22 cellular contexts compared by ENCODE assay signal in the genomic region with DNA sequence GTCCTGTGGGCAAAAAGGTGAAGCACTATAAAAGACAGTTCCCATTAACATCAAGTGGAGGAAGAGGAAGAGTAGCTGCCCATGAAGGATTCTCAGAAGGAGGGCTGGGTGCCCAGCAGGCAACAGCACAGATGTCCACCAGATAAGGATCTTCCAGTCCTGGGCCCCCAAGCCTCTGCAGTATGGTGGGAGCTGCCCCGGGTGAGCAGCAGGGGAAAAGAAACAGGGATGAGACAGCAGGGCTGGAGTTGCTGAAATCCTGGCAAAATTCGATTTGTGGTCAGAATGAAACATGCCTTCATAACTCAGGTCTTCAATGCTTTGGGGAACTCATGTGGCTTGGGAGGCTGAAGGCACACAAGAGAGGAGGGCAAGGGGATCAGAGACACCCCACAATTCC.
DNase-seq lines count a peak whose midpoint lies in the region; ATAC-seq and TF ChIP-seq lines count a peak whose summit lies in the region.
"Had no signal": no experiment of that assay in that cellular context is flagged by ENCODE, and none has a peak within 500 bp of the region (broad histone marks: within the 10 kb centered on the region; RNA-seq: fewer than 3 reads in every experiment).

No MANE protein-coding gene starts in this region.

- H3K27me3 Mint-ChIP-seq in nephron progenitor cell (ENCODE audit: low read depth, poor library complexity) (no peaks in the 10 kb centered on the region), GM23338 (ENCODE audit: insufficient read depth, low read depth, poor library complexity) (peaks cover 10% of the 10 kb centered on the region)
- H3K27me3 Mint-ChIP-seq: activated CD4-positive, alpha-beta memory T cell treated with anti-CD3 and anti-CD28 coated beads, Interleukin-2, amount 10 ng/mL, durations not matched to agents 7 days and 5 days; effector memory CD8-positive, alpha-beta T cell; naive thymus-derived CD8-positive, alpha-beta T cell had no signal

- H3F3A ChIP-seq in GM23248 (ENCODE audit: insufficient read depth) (peaks cover 17% of the 10 kb centered on the region; the same call in 1 of the 2 replicates), GM23338 (replicated peaks; ENCODE audit: low read depth) (no peaks in the 10 kb centered on the region)

- no peaks in the 10 kb centered on the region for H3K36me3 ChIP-seq in GM23248 (ENCODE audit: low read depth)
- H3K36me3 ChIP-seq in ectodermal cell (ENCODE audit: control insufficient read depth, insufficient read depth, low read length): no peaks in the 10 kb centered on the region
- H3K36me3 ChIP-seq in GM23338 (ENCODE audit: insufficient read depth): no peaks in the 10 kb centered on the region
- H3K36me3 ChIP-seq: BLaER1 treated with 17β-estradiol and CSF1 and Interleukin-3, amounts not matched to agents 10 nM and 100 nM; colonic mucosa; esophagus squamous epithelium had no signal

- H3K27me3 ChIP-seq in GM23248 (replicated peaks; ENCODE audit: insufficient read depth): no peaks in the 10 kb centered on the region
- no peaks in the 10 kb centered on the region for H3K27me3 ChIP-seq in ectodermal cell (ENCODE audit: control insufficient read depth, insufficient read depth, low read length, poor library complexity, severe bottlenecking)
- H3K27me3 ChIP-seq in GM23338 (ENCODE audit: insufficient read depth): no peaks in the 10 kb centered on the region
- H3K27me3 ChIP-seq: BLaER1 treated with 17β-estradiol and CSF1 and Interleukin-3, amounts not matched to agents 10 nM and 100 nM; colonic mucosa; esophagus squamous epithelium had no signal

- TF ChIP-seq CTCF in AG10803 (conservative IDR thresholded peaks at IDR 0.05; ENCODE audit: low read length): no peak
- TF ChIP-seq CTCF in nephron progenitor cell (IDR thresholded peaks at IDR 0.05): no peak
- no peak for TF ChIP-seq CTCF in GM23338 (conservative IDR thresholded peaks at IDR 0.05; ENCODE audit: low read depth in 2 of 2)

- in situ Hi-C loops in GM23248 (cut with MboI): no loop called here

- H3K4me2 ChIP-seq in GM23248 (ENCODE audit: unreplicated experiment) (no peak overlapping the region), GM23338 (no peak overlapping the region)

- H3K4me3 ChIP-seq in AG10803 (ENCODE audit: low read length) (no peak overlapping the region), GM23248 (no peak overlapping the region), ectodermal cell (ENCODE audit: insufficient read depth, low read depth, low read length) (no peak overlapping the region), GM23338 (no peak overlapping the region)
- H3K4me3 ChIP-seq: BLaER1 treated with 17β-estradiol and CSF1 and Interleukin-3, amounts not matched to agents 10 nM and 100 nM; colonic mucosa; esophagus squamous epithelium had no signal

- H3K9me3 Mint-ChIP-seq in nephron progenitor cell (no peaks in the 10 kb centered on the region), GM23338 (no peaks in the 10 kb centered on the region)
- H3K9me3 Mint-ChIP-seq: activated CD4-positive, alpha-beta memory T cell treated with anti-CD3 and anti-CD28 coated beads, Interleukin-2, amount 10 ng/mL, durations not matched to agents 7 days and 5 days; effector memory CD8-positive, alpha-beta T cell; naive thymus-derived CD8-positive, alpha-beta T cell; T-helper 1 cell treated with Interleukin-12 subunit alpha and Interleukin-12 subunit beta and Interleukin-4 antibody, amounts not matched to agents 30 μg/mL and 1 μg/mL, for 36 hours had no signal

- H3K36me3 Mint-ChIP-seq in nephron progenitor cell (ENCODE audit: low read depth): no peaks in the 10 kb centered on the region
- no peaks in the 10 kb centered on the region for H3K36me3 Mint-ChIP-seq in GM23338 (ENCODE audit: low read depth)

- ATAC-seq in HG03354 (IDR thresholded peaks at IDR 0.05; ENCODE audit: poor library complexity, severe bottlenecking, unreplicated experiment) (no peak), GM23338 (no peak)
- ATAC-seq: effector memory CD8-positive, alpha-beta T cell; left lobe of liver; naive thymus-derived CD8-positive, alpha-beta T cell had no signal

- no peaks in the 10 kb centered on the region for H3K9me3 ChIP-seq in GM23248 (ENCODE audit: low read depth)
- H3K9me3 ChIP-seq in ectodermal cell (ENCODE audit: control insufficient read depth, low read length): no peaks in the 10 kb centered on the region
- H3K9me3 ChIP-seq: BLaER1 treated with 17β-estradiol and CSF1 and Interleukin-3, amounts not matched to agents 10 nM and 100 nM; colonic mucosa; esophagus squamous epithelium had no signal

- H3K9ac ChIP-seq in GM23248: no peak overlapping the region
- H3K9ac ChIP-seq: BLaER1 treated with 17β-estradiol and CSF1 and Interleukin-3, amounts not matched to agents 10 nM and 100 nM had no signal

- 53 to 61% methylated on average over 2 of the region's 2 CpGs for WGBS in GM23248 (ENCODE audit: low coverage in 1 of 2, low lambda C conversion rate in 2 of 2, missing lambda C conversion rate in 2 of 2), 2 experiments
- 82 to 85% methylated on average over 2 of the region's 2 CpGs for WGBS in ectodermal cell, 2 experiments

- H3K79me2 ChIP-seq in GM23248 (ENCODE audit: insufficient read depth) (no peaks in the 10 kb centered on the region), GM23338 (replicated peaks; ENCODE audit: insufficient read depth) (no peaks in the 10 kb centered on the region)

- H2AFZ ChIP-seq in GM23248 (no peak overlapping the region), GM23338 (no peak overlapping the region)

- peaks cover 30% of the 10 kb centered on the region for H3K4me1 ChIP-seq in GM23248 (ENCODE audit: insufficient read depth)
- H3K4me1 ChIP-seq in ectodermal cell (ENCODE audit: control insufficient read depth, insufficient read depth, low read length): peaks cover 21% of the 10 kb centered on the region
- H3K4me1 ChIP-seq in GM23338 (ENCODE audit: insufficient read depth): no peaks in the 10 kb centered on the region; the same call in none of the 2 replicates
- H3K4me1 ChIP-seq: esophagus squamous epithelium had no signal

- peaks cover 56% of the 10 kb centered on the region for H3K4me1 Mint-ChIP-seq in nephron progenitor cell
- peaks cover 16% of the 10 kb centered on the region for H3K4me1 Mint-ChIP-seq in GM23338
- H3K4me1 Mint-ChIP-seq: activated CD4-positive, alpha-beta memory T cell treated with anti-CD3 and anti-CD28 coated beads, Interleukin-2, amount 10 ng/mL, durations not matched to agents 7 days and 5 days had no signal

- peak overlapping the region; percentile 80 for H3K27ac Mint-ChIP-seq in nephron progenitor cell
- H3K27ac Mint-ChIP-seq in GM23338: no peak overlapping the region
- H3K27ac Mint-ChIP-seq: activated CD4-positive, alpha-beta memory T cell treated with anti-CD3 and anti-CD28 coated beads, Interleukin-2, amount 10 ng/mL, durations not matched to agents 7 days and 5 days; naive thymus-derived CD8-positive, alpha-beta T cell; T-helper 1 cell treated with Interleukin-12 subunit alpha and Interleukin-12 subunit beta and Interleukin-4 antibody, amounts not matched to agents 30 μg/mL and 1 μg/mL, for 36 hours had no signal

- no peaks in the 10 kb centered on the region for H3K9me2 ChIP-seq in GM23248 (ENCODE audit: insufficient read depth)
- H3K9me2 ChIP-seq in GM23338 (ENCODE audit: insufficient read depth): peaks cover 8% of the 10 kb centered on the region

- H4K20me1 ChIP-seq in GM23248 (ENCODE audit: insufficient read depth) (no peaks in the 10 kb centered on the region), GM23338 (replicated peaks; ENCODE audit: insufficient read depth) (no peaks in the 10 kb centered on the region)
- H4K20me1 ChIP-seq: BLaER1 treated with 17β-estradiol and CSF1 and Interleukin-3, amounts not matched to agents 10 nM and 100 nM had no signal

- H3K27ac ChIP-seq in GM23248: no peak overlapping the region
- H3K27ac ChIP-seq in ectodermal cell (ENCODE audit: insufficient read depth, low read depth, low read length, poor library complexity, severe bottlenecking): peak overlapping the region; percentile 76
- H3K27ac ChIP-seq in GM23338 (ENCODE audit: low read depth): no peak overlapping the region
- H3K27ac ChIP-seq: BLaER1 treated with 17β-estradiol and CSF1 and Interleukin-3, amounts not matched to agents 10 nM and 100 nM; colonic mucosa; esophagus squamous epithelium had no signal

- DNase-seq in AG10803 (ENCODE audit: low read depth): peak; percentile 67
- peak; percentile 11 for DNase-seq in GM23248
- DNase-seq in nephron progenitor cell: no peak
- DNase-seq in stimulated activated naive CD4-positive, alpha-beta T cell (lab: John Stamatoyannopoulos, UW): no peak
- no peak for DNase-seq in GM23338 (ENCODE audit: low spot score)
- no peak for DNase-seq in NK-92 (lab: John Stamatoyannopoulos, UW; ENCODE audit: unreplicated experiment)
- DNase-seq: activated CD4-positive, alpha-beta memory T cell treated with anti-CD3 and anti-CD28 coated beads, Interleukin-2, amount 10 ng/mL, durations not matched to agents 7 days and 5 days; activated CD4-positive, CD25-positive, alpha-beta regulatory T cell treated with anti-CD3 and anti-CD28 coated beads, Interleukin-2, amount 50 U/mL, for 72 hours; activated CD8-positive, alpha-beta memory T cell treated with anti-CD3 and anti-CD28 coated beads, Interleukin-2, amount 50 U/mL, for 48 hours; activated naive CD4-positive, alpha-beta T cell treated with anti-CD3 and anti-CD28 coated beads, Interleukin-2, amount 50 U/mL, for 16 hours; amniotic stem cell; effector memory CD8-positive, alpha-beta T cell; esophagus squamous epithelium; midbrain; naive thymus-derived CD8-positive, alpha-beta T cell; stimulated activated CD4-positive, alpha-beta T cell treated with anti-CD3 and anti-CD28 coated beads, Interleukin-2, amount 100 ng/mL, for 24 hours had no signal

- H3K4me3 Mint-ChIP-seq in nephron progenitor cell (no peak overlapping the region), GM23338 (no peak overlapping the region)
- H3K4me3 Mint-ChIP-seq: activated CD4-positive, alpha-beta memory T cell treated with anti-CD3 and anti-CD28 coated beads, Interleukin-2, amount 10 ng/mL, durations not matched to agents 7 days and 5 days; effector memory CD8-positive, alpha-beta T cell; naive thymus-derived CD8-positive, alpha-beta T cell; T-helper 1 cell treated with Interleukin-12 subunit alpha and Interleukin-12 subunit beta and Interleukin-4 antibody, amounts not matched to agents 30 μg/mL and 1 μg/mL, for 36 hours had no signal

Comparison
In these comparisons a context has a peak if more than half of its experiments do, and no peak if none do; other contexts are left out.
1. DNase-seq: peak in AG10803 (single experiment) and GM23248 (single experiment); none in nephron progenitor cell (single experiment), stimulated activated naive CD4-positive, alpha-beta T cell (0 of 6), GM23338 (single experiment) and NK-92 (single experiment).